16 cellular contexts compared by ENCODE assay signal in genomic region chr2:151614606-151615306, GRCh38.
A peak's percentile ranks its signal among the peaks of the same experiment; 100 is the strongest.
DNase-seq lines count a peak whose midpoint lies in the region; ATAC-seq and FAIRE-seq lines count a peak whose summit lies in the region.
"Had no signal": no experiment of that assay in that cellular context is flagged by ENCODE, and none has a peak within 500 bp of the region (broad histone marks: within the 10 kb centered on the region; RNA-seq: fewer than 3 reads in every experiment).

No MANE protein-coding gene starts in this region.

- no peak for FAIRE-seq in frontal cortex (lab: Jason Lieb, UNC)

- peak; percentile 63 to 72 for ATAC-seq in activated T-cell treated with anti-CD3 and anti-CD28 coated beads, Interleukin-2, amount 50 U/mL, for 4 hours
- ATAC-seq in HG03378 (IDR thresholded peaks at IDR 0.05; ENCODE audit: unreplicated experiment) (peak; percentile 60), GM18498 (IDR thresholded peaks at IDR 0.05; ENCODE audit: unreplicated experiment) (no peak)

- peaks cover 1% of the 10 kb centered on the region for H3K36me3 Mint-ChIP-seq in activated T-cell treated with anti-CD3 and anti-CD28 coated beads, Interleukin-2, amount 50 U/mL, for 4 hours (ENCODE audit: insufficient read depth)
- H3K36me3 Mint-ChIP-seq in activated T-cell treated with anti-CD3 and anti-CD28 coated beads, Interleukin-2, amount 50 U/mL, for 24 hours (ENCODE audit: low read depth), result no peaks in the 10 kb centered on the region
- peaks cover 4% of the 10 kb centered on the region for H3K36me3 Mint-ChIP-seq in activated T-helper 2 cell treated with anti-CD3 and anti-CD28 coated beads, Interferon-gamma antibody, Interleukin-2, Interleukin-4, amounts not matched to agents 10 μg/mL and 5 μg/mL and 100 μg/mL, durations not matched to agents 14 hours and 24 hours and 36 hours (ENCODE audit: low read depth)

- no peak overlapping the region for H3K4me3 Mint-ChIP-seq in activated T-cell treated with anti-CD3 and anti-CD28 coated beads, Interleukin-2, amount 50 U/mL, for 4 hours
- no peak overlapping the region for H3K4me3 Mint-ChIP-seq in activated T-cell treated with anti-CD3 and anti-CD28 coated beads, Interleukin-2, amount 50 U/mL, for 24 hours
- H3K4me3 Mint-ChIP-seq in activated T-helper 2 cell treated with anti-CD3 and anti-CD28 coated beads, Interferon-gamma antibody, Interleukin-2, Interleukin-4, amounts not matched to agents 10 μg/mL and 5 μg/mL and 100 μg/mL, durations not matched to agents 14 hours and 24 hours and 36 hours (ENCODE audit: low read depth), result peak overlapping the region; percentile 14
- H3K4me3 Mint-ChIP-seq: IgD-negative memory B cell had no signal

- no peaks in the 10 kb centered on the region for H3K9me3 Mint-ChIP-seq in activated T-cell treated with anti-CD3 and anti-CD28 coated beads, Interleukin-2, amount 50 U/mL, for 4 hours
- H3K9me3 Mint-ChIP-seq in activated T-cell treated with anti-CD3 and anti-CD28 coated beads, Interleukin-2, amount 50 U/mL, for 24 hours, result no peaks in the 10 kb centered on the region
- H3K9me3 Mint-ChIP-seq in activated T-helper 2 cell treated with anti-CD3 and anti-CD28 coated beads, Interferon-gamma antibody, Interleukin-2, Interleukin-4, amounts not matched to agents 10 μg/mL and 5 μg/mL and 100 μg/mL, durations not matched to agents 14 hours and 24 hours and 36 hours, result peaks cover 8% of the 10 kb centered on the region

- H3K4me1 Mint-ChIP-seq in activated T-cell treated with anti-CD3 and anti-CD28 coated beads, Interleukin-2, amount 50 U/mL, for 4 hours (ENCODE audit: low read depth), result peaks cover 12% of the 10 kb centered on the region
- H3K4me1 Mint-ChIP-seq in activated T-cell treated with anti-CD3 and anti-CD28 coated beads, Interleukin-2, amount 50 U/mL, for 24 hours (ENCODE audit: low read depth), result peaks cover 13% of the 10 kb centered on the region
- H3K4me1 Mint-ChIP-seq in activated T-helper 2 cell treated with anti-CD3 and anti-CD28 coated beads, Interferon-gamma antibody, Interleukin-2, Interleukin-4, amounts not matched to agents 10 μg/mL and 5 μg/mL and 100 μg/mL, durations not matched to agents 14 hours and 24 hours and 36 hours (ENCODE audit: low read depth), result peaks cover 21% of the 10 kb centered on the region

- no peak overlapping the region for H3K27ac Mint-ChIP-seq in activated T-cell treated with anti-CD3 and anti-CD28 coated beads, Interleukin-2, amount 50 U/mL, for 24 hours
- peak overlapping the region; percentile 61 for H3K27ac Mint-ChIP-seq in activated T-helper 2 cell treated with anti-CD3 and anti-CD28 coated beads, Interferon-gamma antibody, Interleukin-2, Interleukin-4, amounts not matched to agents 10 μg/mL and 5 μg/mL and 100 μg/mL, durations not matched to agents 14 hours and 24 hours and 36 hours
- H3K27ac Mint-ChIP-seq: IgD-negative memory B cell had no signal

- DNase-seq in activated T-cell treated with anti-CD3 and anti-CD28 coated beads, Interleukin-2, amount 50 U/mL, for 4 hours, result no peak
- no peak for DNase-seq in activated T-cell treated with anti-CD3 and anti-CD28 coated beads, Interleukin-2, amount 50 U/mL, for 24 hours
- no peak for DNase-seq in activated T-helper 2 cell treated with anti-CD3 and anti-CD28 coated beads, Interferon-gamma antibody, Interleukin-2, Interleukin-4, amounts not matched to agents 10 μg/mL and 5 μg/mL and 100 μg/mL, durations not matched to agents 14 hours and 24 hours and 36 hours (ENCODE audit: low spot score)
- DNase-seq in pulmonary artery endothelial cell (ENCODE audit: low read depth, low spot score) (peak; percentile 45), NCI-H2227 (lab: John Stamatoyannopoulos, UW; ENCODE audit: unreplicated experiment) (no peak), frontal cortex (ENCODE audit: low spot score in 2 of 2) (no peak)
- DNase-seq: activated CD8-positive, alpha-beta memory T cell treated with anti-CD3 and anti-CD28 coated beads for 24 hours; adrenal gland; NCI-H1417 treated with DMSO at 0.1 percent for 48 hours; NCI-H510A treated with DMSO at 0.1 percent for 48 hours; retina; stimulated activated CD4-positive, alpha-beta T cell treated with anti-CD3 and anti-CD28 coated beads, Interleukin-1b, Interleukin-23, amount 100 ng/mL, for 48 hours; transverse colon had no signal

- no peaks in the 10 kb centered on the region for H3K27me3 Mint-ChIP-seq in activated T-cell treated with anti-CD3 and anti-CD28 coated beads, Interleukin-2, amount 50 U/mL, for 4 hours (ENCODE audit: low read depth)
- H3K27me3 Mint-ChIP-seq in activated T-cell treated with anti-CD3 and anti-CD28 coated beads, Interleukin-2, amount 50 U/mL, for 24 hours, result no peaks in the 10 kb centered on the region
- no peaks in the 10 kb centered on the region for H3K27me3 Mint-ChIP-seq in activated T-helper 2 cell treated with anti-CD3 and anti-CD28 coated beads, Interferon-gamma antibody, Interleukin-2, Interleukin-4, amounts not matched to agents 10 μg/mL and 5 μg/mL and 100 μg/mL, durations not matched to agents 14 hours and 24 hours and 36 hours (ENCODE audit: low read depth)
- H3K27me3 Mint-ChIP-seq: IgD-negative memory B cell had no signal

- intact Hi-C loops in activated T-helper 2 cell treated with anti-CD3 and anti-CD28 coated beads, Interferon-gamma antibody, Interleukin-2, Interleukin-4, amounts not matched to agents 10 μg/mL and 5 μg/mL and 100 μg/mL, durations not matched to agents 14 hours and 24 hours and 36 hours (cut with micrococcal nuclease), result loop anchor here (1.0 to 10.0 kb wide), 4 partner anchors 18 to 330 kb away; partner anchors contain the start of gene NMI
